ENCODE assay signal across 21 cellular contexts in the genomic region with DNA sequence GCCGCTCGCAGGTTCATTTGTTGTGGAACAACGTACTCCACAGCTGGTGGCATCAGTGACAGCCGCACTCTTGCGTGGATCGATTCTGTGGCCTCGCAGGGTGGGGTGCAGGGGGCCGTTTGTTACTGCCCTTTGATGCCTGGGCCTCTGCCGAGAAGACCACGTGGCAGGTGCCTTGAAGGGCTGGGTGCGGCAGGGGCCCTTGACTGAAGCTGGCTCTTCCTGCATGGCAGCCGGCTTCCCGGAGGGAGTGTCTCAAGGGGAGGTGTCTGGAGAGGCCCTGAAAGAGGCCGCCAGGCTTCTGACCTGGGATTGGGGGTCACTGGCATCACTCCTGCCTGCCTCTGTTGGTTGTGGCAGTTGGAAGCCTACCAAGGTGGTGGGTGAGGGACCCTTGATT. TPM values are rescaled to one million over a fixed set of nuclear protein-coding genes. Genes with fewer than 3 reads are reported as not detected.
DNase-seq lines count a peak whose midpoint lies in the region; ATAC-seq and TF ChIP-seq lines count a peak whose summit lies in the region.
"Had no signal": no experiment of that assay in that cellular context is flagged by ENCODE, and none has a peak within 500 bp of the region (broad histone marks: within the 10 kb centered on the region; RNA-seq: fewer than 3 reads in every experiment).

No MANE protein-coding gene starts in this region.

- no peak overlapping the region for H3K9ac ChIP-seq in mesendoderm (ENCODE audit: low read length)

- H3K4ac ChIP-seq in mesendoderm (ENCODE audit: low read depth, low read length), result no peak overlapping the region

- no peak overlapping the region for H4K8ac ChIP-seq in mesendoderm (ENCODE audit: low read depth, low read length)

- peaks cover 0 to 27% (median 6%) of the 10 kb centered on the region in 3 donors for H3K4me1 ChIP-seq in gastroesophageal sphincter
- H3K4me1 ChIP-seq in osteoblast (ENCODE audit: insufficient read depth, low read length), result peaks cover 10% of the 10 kb centered on the region
- no peaks in the 10 kb centered on the region for H3K4me1 ChIP-seq in thymus (ENCODE audit: control insufficient read depth, insufficient read depth, low read length)
- no peaks in the 10 kb centered on the region for H3K4me1 ChIP-seq in mesendoderm (ENCODE audit: control insufficient read depth, low read depth, low read length)
- H3K4me1 ChIP-seq: adrenal gland, breast epithelium had no signal

- H3K18ac ChIP-seq in mesendoderm (ENCODE audit: low read length), result no peak overlapping the region

- H3K9me3 ChIP-seq in gastroesophageal sphincter, result no peaks in the 10 kb centered on the region
- H3K9me3 ChIP-seq in osteoblast (ENCODE audit: low read depth, low read length), result no peaks in the 10 kb centered on the region
- no peaks in the 10 kb centered on the region for H3K9me3 ChIP-seq in thymus (ENCODE audit: control insufficient read depth)
- H3K9me3 ChIP-seq: adrenal gland, breast epithelium had no signal

- no peak overlapping the region for H2BK15ac ChIP-seq in mesendoderm (replicated peaks; ENCODE audit: low read depth)

- no peak overlapping the region for H2AK5ac ChIP-seq in mesendoderm (ENCODE audit: low read length)

- no peak overlapping the region for H4K5ac ChIP-seq in mesendoderm (ENCODE audit: low read length)

- peak overlapping the region in 3 of 4 donors; percentile 44 to 57 (median 54) for H3K27ac ChIP-seq in gastroesophageal sphincter
- no peak overlapping the region for H3K27ac ChIP-seq in osteoblast (ENCODE audit: low read depth, low read length)
- H3K27ac ChIP-seq in thymus (ENCODE audit: low read depth), result peak overlapping the region; percentile 18
- no peak overlapping the region for H3K27ac ChIP-seq in mesendoderm (ENCODE audit: low read depth, low read length)
- H3K27ac ChIP-seq: 22Rv1, adrenal gland, epithelial cell of prostate had no signal

- ATAC-seq in gastroesophageal sphincter, result no peak
- no peak for ATAC-seq in GM18520 (IDR thresholded peaks at IDR 0.05; ENCODE audit: unreplicated experiment)
- ATAC-seq: natural killer cell treated with Interleukin-12 subunit alpha and Interleukin-12 subunit beta and Interleukin-15 and Interleukin-18, amount 100 ng/mL, for 72 hours; stimulated activated effector memory CD8-positive, alpha-beta T cell treated with anti-CD3 and anti-CD28 coated beads, Interleukin-12 subunit alpha, Interleukin-12 subunit beta, amount 100 ng/mL, for 72 hours had no signal

- H3K23ac ChIP-seq in mesendoderm (ENCODE audit: low read length), result no peak overlapping the region

- H2BK120ac ChIP-seq in mesendoderm (ENCODE audit: low read depth, low read length), result no peak overlapping the region

- H3K4me2 ChIP-seq in osteoblast (ENCODE audit: insufficient read depth, low read length) (no peak overlapping the region), mesendoderm (ENCODE audit: low read length) (no peak overlapping the region)

- TF ChIP-seq CTCF in gastroesophageal sphincter (IDR thresholded peaks at IDR 0.05) (no peak), osteoblast (IDR thresholded peaks at IDR 0.05; ENCODE audit: extremely low read depth, low read depth, low read length) (no peak), foreskin fibroblast (IDR thresholded peaks at IDR 0.05; ENCODE audit: low read depth, low read length) (no peak)

- H3K27me3 ChIP-seq in gastroesophageal sphincter, result no peaks in the 10 kb centered on the region
- no peaks in the 10 kb centered on the region for H3K27me3 ChIP-seq in osteoblast (ENCODE audit: insufficient read depth, low read length)
- H3K27me3 ChIP-seq in thymus (ENCODE audit: control insufficient read depth, insufficient read depth), result no peaks in the 10 kb centered on the region
- H3K27me3 ChIP-seq in mesendoderm (ENCODE audit: insufficient read depth, low read length, poor library complexity), result no peaks in the 10 kb centered on the region
- H3K27me3 ChIP-seq: adrenal gland, breast epithelium had no signal

- no peak overlapping the region for H2AFZ ChIP-seq in osteoblast (ENCODE audit: low read length)

- peaks cover 0 to 35% of the 10 kb centered on the region in 2 donors for H3K36me3 ChIP-seq in gastroesophageal sphincter
- H3K36me3 ChIP-seq in osteoblast (ENCODE audit: insufficient read depth, low read length), result no peaks in the 10 kb centered on the region
- peaks cover 49% of the 10 kb centered on the region for H3K36me3 ChIP-seq in thymus (ENCODE audit: control insufficient read depth, insufficient read depth)
- H3K36me3 ChIP-seq in mesendoderm (ENCODE audit: control insufficient read depth, insufficient read depth, low read length), result no peaks in the 10 kb centered on the region
- H3K36me3 ChIP-seq: adrenal gland, breast epithelium had no signal

- no peak overlapping the region for H2BK5ac ChIP-seq in mesendoderm (ENCODE audit: low read length)

- TF ChIP-seq EP300 in gastroesophageal sphincter (IDR thresholded peaks at IDR 0.05), result no peak

- peaks cover 11% of the 10 kb centered on the region for H3K79me1 ChIP-seq in mesendoderm (ENCODE audit: low read length)

- H3K79me2 ChIP-seq in osteoblast (ENCODE audit: insufficient read depth, low read length) (peaks cover 22% of the 10 kb centered on the region), mesendoderm (ENCODE audit: control insufficient read depth, insufficient read depth, low read length) (no peaks in the 10 kb centered on the region)

- TF ChIP-seq POLR2A in gastroesophageal sphincter (IDR thresholded peaks at IDR 0.05), result no peak

- peak; percentile 30 for DNase-seq in NCI-H2029 (lab: John Stamatoyannopoulos, UW)
- DNase-seq in NCI-H2029 treated with DMSO at 0.1 percent for 48 hours (lab: John Stamatoyannopoulos, UW), result no peak
- peak; percentile 68 for DNase-seq in osteoblast (ENCODE audit: insufficient read length, low spot score, missing footprints)
- no peak for DNase-seq in mesendoderm
- no peak for DNase-seq in foreskin fibroblast
- DNase-seq: activated CD4-positive, alpha-beta T cell treated with anti-CD3 and anti-CD28 coated beads, Interleukin-2, amount 10 ng/mL, durations not matched to agents 24 days and 14 days; activated CD8-positive, alpha-beta memory T cell treated with anti-CD3 and anti-CD28 coated beads, Interleukin-2, amount 50 U/mL, for 4 hours; activated effector memory CD4-positive, alpha-beta T cell treated with anti-CD3 and anti-CD28 coated beads, Interleukin-2, amount 50 U/mL, for 16 hours; adrenal gland; AML-193; glutamatergic neuron; NCI-H2081; NCI-H526 had no signal

- WGBS in gastroesophageal sphincter (ENCODE audit: low coverage in 1 of 2), 2 donors, result 100% methylated on average over 4 of the region's 14 CpGs; no CpG with 5 or more reads in 1 of the 2 donors
- WGBS in thymus, result 96% methylated on average over 14 of the region's 14 CpGs
- no CpG with 5 or more reads among the region's 14 CpGs for WGBS in mesendoderm (ENCODE audit: extremely low coverage, insufficient coverage, low lambda C conversion rate)

- H4K20me1 ChIP-seq in osteoblast (ENCODE audit: insufficient read depth, low read length), result no peaks in the 10 kb centered on the region

- H3K4me3 ChIP-seq in gastroesophageal sphincter (no peak overlapping the region), osteoblast (ENCODE audit: insufficient read depth, low read length) (no peak overlapping the region), thymus (ENCODE audit: low read length) (no peak overlapping the region), mesendoderm (ENCODE audit: low read length) (no peak overlapping the region), foreskin fibroblast (ENCODE audit: low read depth in 1 of 2, low read length in 2 of 2) (no peak overlapping the region)
- H3K4me3 ChIP-seq: adrenal gland, breast epithelium had no signal

- no peak overlapping the region for H3K56ac ChIP-seq in mesendoderm (ENCODE audit: low read length)

RNA-seq across cellular contexts. Expression of gene TBCD, which starts 43.8 kb away (rescaled TPM):
- 10 to 100 TPM; 32.0 to 57.8 (median 47.0) TPM for total RNA-seq in gastroesophageal sphincter
- 28.0 and 29.0 TPM in 2 replicates for total RNA-seq in osteoblast
- polyA plus RNA-seq in thymus, result 292 TPM
- polyA plus RNA-seq in mesendoderm (2013, experiment 1 of 2), result 43.3 TPM
- 41.0 TPM for polyA plus RNA-seq in mesendoderm (2013, experiment 2 of 2)

RNA-seq across cellular contexts. Expression of gene ZNF750, which starts 44.2 kb away (rescaled TPM):
- total RNA-seq in gastroesophageal sphincter, result 1 to 10 TPM in 2 of 4 donors, under 1 TPM in 1, not detected in 1; 0.46 to 1.6 (median 1.1) TPM
- total RNA-seq in osteoblast, result not detected in 2 replicates
- 4.1 TPM for polyA plus RNA-seq in thymus
- not detected for polyA plus RNA-seq in mesendoderm (2013, experiment 1 of 2)
- 0.01 TPM for polyA plus RNA-seq in mesendoderm (2013, experiment 2 of 2)
- total RNA-seq: activated CD4-positive, alpha-beta T cell treated with anti-CD3 and anti-CD28 coated beads, Interleukin-2, amount 10 ng/mL, durations not matched to agents 24 days and 14 days; natural killer cell treated with Interleukin-12 subunit alpha and Interleukin-12 subunit beta and Interleukin-15 and Interleukin-18, amount 100 ng/mL, for 72 hours had no signal

Comparison
In these comparisons a context has a peak if more than half of its experiments do, and no peak if none do; other contexts are left out.
1. DNase-seq: peak in NCI-H2029 (single experiment) and osteoblast (single experiment); none in NCI-H2029 treated with DMSO at 0.1 percent for 48 hours (single experiment), mesendoderm (single experiment) and foreskin fibroblast (0 of 2).
2. H3K27ac ChIP-seq: peak in gastroesophageal sphincter (3 of 4) and thymus (single experiment); none in osteoblast (single experiment) and mesendoderm (single experiment).